Comparison of ENCODE assay signal across 17 cellular contexts in the genomic region with DNA sequence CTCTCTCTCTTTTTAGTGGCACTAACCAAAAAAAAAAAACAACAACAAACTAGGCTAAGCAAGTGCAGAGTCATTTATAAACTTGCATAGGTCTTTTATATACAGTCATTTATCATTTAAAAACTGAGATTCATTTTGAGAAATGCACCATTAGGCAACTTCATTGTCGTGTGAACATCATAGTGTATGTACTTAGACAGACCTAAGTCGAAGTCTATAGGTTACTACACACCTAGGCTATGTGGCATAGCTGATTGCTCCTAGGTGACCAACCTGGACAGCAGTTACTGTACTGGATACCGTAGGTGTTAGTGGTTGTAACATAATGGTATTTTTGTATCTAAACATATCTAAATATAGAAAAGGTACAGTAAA.
DNase-seq lines count a peak whose midpoint lies in the region; ATAC-seq, FAIRE-seq and TF ChIP-seq lines count a peak whose summit lies in the region.
"Had no signal": no experiment of that assay in that cellular context is flagged by ENCODE, and none has a peak within 500 bp of the region (broad histone marks: within the 10 kb centered on the region; RNA-seq: fewer than 3 reads in every experiment).

No MANE protein-coding gene starts in this region.

- H3K36me3 ChIP-seq in K562 (ENCODE audit: control insufficient read depth, insufficient read depth, low read length) (no peaks in the 10 kb centered on the region), psoas muscle (ENCODE audit: insufficient read depth in 1 of 2, low read depth in 1 of 2) (peaks cover 0 to 18% of the 10 kb centered on the region in 2 donors)

- no peak overlapping the region for H3K4me3 Mint-ChIP-seq in activated CD4-positive, alpha-beta T cell treated with anti-CD3 and anti-CD28 coated beads for 36 hours
- H3K4me3 Mint-ChIP-seq in CD4-positive, alpha-beta T cell, result no peak overlapping the region
- H3K4me3 Mint-ChIP-seq: CD4-positive, alpha-beta memory T cell; H9 had no signal

- no peak for TF ChIP-seq RAD21 in K562 (CRISPR knock-in tag; conservative IDR thresholded peaks at IDR 0.05 in 1 of 2, IDR thresholded peaks at IDR 0.05 in 1 of 2)

- no peak for DNase-seq in activated CD4-positive, alpha-beta T cell treated with anti-CD3 and anti-CD28 coated beads for 36 hours
- DNase-seq in activated CD4-positive, alpha-beta T cell treated with anti-CD3 and anti-CD28 coated beads for 4 hours, result no peak
- DNase-seq in CD4-positive, alpha-beta T cell, result no peak
- no peak for DNase-seq in K562 (ENCODE audit: extremely low read depth in 1 of 4, low spot score in 3 of 4)
- no peak for DNase-seq in psoas muscle
- DNase-seq in NCI-H510A (lab: John Stamatoyannopoulos, UW), result no peak
- DNase-seq in NCI-H345 (lab: John Stamatoyannopoulos, UW), result no peak
- no peak for DNase-seq in activated effector memory CD4-positive, alpha-beta T cell treated with Interleukin-2 at 50 U/mL for 16 hours
- DNase-seq: AML-193; CD4-positive, alpha-beta memory T cell; GF-D8; H9 had no signal

- H3K27me3 Mint-ChIP-seq in activated CD4-positive, alpha-beta T cell treated with anti-CD3 and anti-CD28 coated beads for 36 hours, result no peaks in the 10 kb centered on the region
- H3K27me3 Mint-ChIP-seq in CD4-positive, alpha-beta T cell, result no peaks in the 10 kb centered on the region
- H3K27me3 Mint-ChIP-seq: CD4-positive, alpha-beta memory T cell had no signal

- H3K9me3 Mint-ChIP-seq in activated CD4-positive, alpha-beta T cell treated with anti-CD3 and anti-CD28 coated beads for 36 hours (ENCODE audit: low read depth), result no peaks in the 10 kb centered on the region
- H3K9me3 Mint-ChIP-seq in CD4-positive, alpha-beta T cell, result no peaks in the 10 kb centered on the region
- H3K9me3 Mint-ChIP-seq: CD4-positive, alpha-beta memory T cell; H9 had no signal

- no peak overlapping the region for H3K4me3 ChIP-seq in K562
- H3K4me3 ChIP-seq in psoas muscle, result no peak overlapping the region
- H3K4me3 ChIP-seq: A549 had no signal

- H3K9me1 ChIP-seq in K562 (ENCODE audit: control insufficient read depth, insufficient read depth, low read length), result no peaks in the 10 kb centered on the region

- H3K4me2 ChIP-seq in K562 (ENCODE audit: insufficient read depth, low read length), result no peak overlapping the region
- H3K4me2 ChIP-seq: A549 had no signal

- H3K79me2 ChIP-seq in K562 (ENCODE audit: control insufficient read depth, insufficient read depth, low read length), result no peaks in the 10 kb centered on the region

- no peak for TF ChIP-seq CTCF in CD4-positive, alpha-beta T cell (IDR thresholded peaks at IDR 0.05)
- TF ChIP-seq CTCF in K562 (IDR thresholded peaks at IDR 0.05 in 2 of 3, conservative IDR thresholded peaks at IDR 0.05 in 1 of 3; ENCODE audit: insufficient read depth in 2 of 3, low read depth in 1 of 3, low read length in 3 of 3) (no peak), psoas muscle (IDR thresholded peaks at IDR 0.05) (no peak)

- CTCF ChIA-PET in activated CD4-positive, alpha-beta T cell treated with anti-CD3 and anti-CD28 coated beads for 36 hours (lab: Charles Lee), result no interaction called here
- CTCF ChIA-PET in CD4-positive, alpha-beta T cell (lab: Charles Lee), result interaction anchor here (1.5 kb wide), 1 partner anchor 12 kb away, joined by 4 read pairs; no protein-coding TSS in a partner anchor
- CTCF ChIA-PET in K562 (lab: Yijun Ruan, JAX; ENCODE audit: low intra/inter-chr PET ratio), result no interaction called here

- intact Hi-C loops in activated CD4-positive, alpha-beta T cell treated with anti-CD3 and anti-CD28 coated beads for 36 hours (cut with DNase I, micrococcal nuclease), result no loop called here
- intact Hi-C loops in CD4-positive, alpha-beta T cell (cut with DNase I, micrococcal nuclease), result no loop called here
- intact Hi-C loops in K562 (cut with micrococcal nuclease), result no loop called here
- intact Hi-C loops in psoas muscle (cut with DNase I), result no loop called here

- no peaks in the 10 kb centered on the region for H3K27me3 ChIP-seq in CD4-positive, alpha-beta T cell (ENCODE audit: control insufficient read depth, insufficient read depth, low read length)
- no peaks in the 10 kb centered on the region for H3K27me3 ChIP-seq in K562 (ENCODE audit: control insufficient read depth in 2 of 2, insufficient read depth in 2 of 2, low read length in 2 of 2)
- H3K27me3 ChIP-seq in psoas muscle (ENCODE audit: insufficient read depth in 3 of 3, low read length in 2 of 3), result no peaks in the 10 kb centered on the region

- peaks cover 8% of the 10 kb centered on the region for H3K36me3 Mint-ChIP-seq in activated CD4-positive, alpha-beta T cell treated with anti-CD3 and anti-CD28 coated beads for 36 hours (ENCODE audit: low read depth)
- H3K36me3 Mint-ChIP-seq in CD4-positive, alpha-beta T cell (ENCODE audit: low read depth), result peaks cover 62% of the 10 kb centered on the region

- peaks cover 28% of the 10 kb centered on the region for H3K4me1 Mint-ChIP-seq in activated CD4-positive, alpha-beta T cell treated with anti-CD3 and anti-CD28 coated beads for 36 hours
- peaks cover 32% of the 10 kb centered on the region for H3K4me1 Mint-ChIP-seq in CD4-positive, alpha-beta T cell (ENCODE audit: low read depth)
- H3K4me1 Mint-ChIP-seq: H9 had no signal

- peak; percentile 57 for ATAC-seq in activated CD4-positive, alpha-beta T cell treated with anti-CD3 and anti-CD28 coated beads for 36 hours
- ATAC-seq in CD4-positive, alpha-beta T cell (ENCODE audit: poor library complexity), result no peak
- ATAC-seq in K562 (0 out of 3 replicates have a peak, but pooled peaks have one; percentile 23), psoas muscle (no peak)
- ATAC-seq: A549, HepG2 had no signal

- H3K9ac ChIP-seq in K562 (ENCODE audit: insufficient read depth in 1 of 2, low read depth in 2 of 2, low read length in 2 of 2), result no peak overlapping the region

- H3K9me3 ChIP-seq in CD4-positive, alpha-beta T cell (ENCODE audit: control insufficient read depth, low read length), result no peaks in the 10 kb centered on the region
- no peaks in the 10 kb centered on the region for H3K9me3 ChIP-seq in K562 (replicated peaks; ENCODE audit: control insufficient read depth, insufficient read depth, low read depth, low read length)
- no peaks in the 10 kb centered on the region for H3K9me3 ChIP-seq in psoas muscle
- H3K9me3 ChIP-seq: A549 had no signal

- H2AFZ ChIP-seq in K562 (ENCODE audit: low read depth, low read length), result no peak overlapping the region

- no peak for TF ChIP-seq EP300 in K562 (IDR thresholded peaks at IDR 0.05; ENCODE audit: low read length)

- FAIRE-seq in K562 (lab: Jason Lieb, UNC), result no peak
- FAIRE-seq: A549, H1, HepG2 had no signal

- POLR2A ChIA-PET in activated CD4-positive, alpha-beta T cell treated with anti-CD3 and anti-CD28 coated beads for 36 hours (lab: Charles Lee), result no interaction called here
- POLR2A ChIA-PET in CD4-positive, alpha-beta T cell (lab: Charles Lee), result no interaction called here
- POLR2A ChIA-PET in K562 (lab: Yijun Ruan, JAX), result interaction anchor here (0.6 to 0.9 kb wide), 2 partner anchors 13 to 14 kb away, joined by 3 to 6 read pairs; no protein-coding TSS in a partner anchor

- in situ Hi-C loops in K562 (cut with MboI), result no loop called here

- no peaks in the 10 kb centered on the region for H4K20me1 ChIP-seq in K562 (replicated peaks; ENCODE audit: control insufficient read depth, insufficient read depth, low read length)

- H3K27ac Mint-ChIP-seq in activated CD4-positive, alpha-beta T cell treated with anti-CD3 and anti-CD28 coated beads for 36 hours, result peak overlapping the region; percentile 64
- H3K27ac Mint-ChIP-seq in CD4-positive, alpha-beta T cell, result peak overlapping the region; percentile 34
- H3K27ac Mint-ChIP-seq: H9 had no signal

- no peak for TF ChIP-seq POLR2A in K562 (conservative IDR thresholded peaks at IDR 0.05)

- H3K27ac ChIP-seq in CD4-positive, alpha-beta T cell (ENCODE audit: low read depth, low read length), result no peak overlapping the region
- no peak overlapping the region for H3K27ac ChIP-seq in K562 (ENCODE audit: extremely low read depth, low read depth, low read length)
- peak overlapping the region; percentile 46 for H3K27ac ChIP-seq in psoas muscle
- H3K27ac ChIP-seq: 22Rv1, A549, C4-2B had no signal

- 7% methylated on average over 3 of the region's 3 CpGs for WGBS in K562 (ENCODE audit: insufficient coverage, low coverage, missing lambda C conversion rate)
- 84 to 94% (median 91%) methylated on average over 3 of the region's 3 CpGs for WGBS in psoas muscle, 3 donors

- H3K4me1 ChIP-seq in K562 (replicated peaks in 1 of 2; ENCODE audit: control insufficient read depth in 2 of 2, insufficient read depth in 2 of 2, low read length in 2 of 2) (no peaks in the 10 kb centered on the region), psoas muscle (peaks cover 21% of the 10 kb centered on the region)
- H3K4me1 ChIP-seq: A549 had no signal

- BruUV-seq in K562 (replicated peaks; lab: Mats Ljungman, UMichigan), result no TSS peak

TF ChIP-seq in K562, 482 proteins besides CTCF, POLR2A, EP300 and RAD21 (continues in another document):
- TF ChIP-seq MYC (IDR thresholded peaks at IDR 0.05; ENCODE audit: low read depth, low read length) (no peak), MYC (CRISPR knock-in tag; IDR thresholded peaks at IDR 0.05; ENCODE audit: borderline replicate concordance, low read depth) (no peak), YY1 (IDR thresholded peaks at IDR 0.05; ENCODE audit: borderline replicate concordance in 1 of 3, control insufficient read depth in 1 of 3, extremely low read depth in 1 of 3, insufficient read depth in 3 of 3, insufficient read length in 1 of 3, insufficient replicate concordance in 2 of 3, low read depth in 1 of 3, low read length in 2 of 3) (no peak)

Comparison
In these comparisons a context has a peak if more than half of its experiments do, and no peak if none do; other contexts are left out.
1. ATAC-seq: peak in activated CD4-positive, alpha-beta T cell treated with anti-CD3 and anti-CD28 coated beads for 36 hours (single experiment) and K562 (single experiment); none in CD4-positive, alpha-beta T cell (single experiment) and psoas muscle (0 of 4).